2 cellular contexts compared by ENCODE assay signal in the genomic region with DNA sequence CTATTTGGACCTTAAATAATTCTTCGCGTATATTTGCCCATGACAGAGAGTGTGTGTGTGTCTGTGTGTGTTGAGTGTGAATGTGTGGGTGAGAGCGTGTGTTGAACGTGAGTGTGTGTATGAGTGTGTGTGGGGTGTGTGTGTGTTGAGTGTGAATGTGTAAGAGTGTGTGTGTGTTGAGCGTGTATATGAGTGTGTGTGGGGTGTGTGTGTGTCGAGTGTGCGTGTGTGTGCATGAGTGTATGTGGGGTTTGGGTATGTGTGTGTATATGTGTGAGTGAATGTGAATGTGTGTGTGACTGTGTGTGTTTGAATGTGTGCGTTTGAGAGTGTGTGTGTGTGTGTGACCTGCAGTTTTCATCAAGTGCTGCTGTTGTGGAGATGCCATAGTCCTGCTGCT.
TF ChIP-seq lines count a peak whose summit lies in the region.

No MANE protein-coding gene starts in this region.

TF ChIP-seq in HEK293, 187 proteins besides CTCF, POLR2A, EP300 and RAD21 (continued from another document):
- TF ChIP-seq ZNF350 (tag by site-specific recombination; IDR thresholded peaks at IDR 0.05) (no peak), ZNF521 (tag by site-specific recombination; IDR thresholded peaks at IDR 0.05) (0 out of 2 replicates have a peak, but pooled peaks have one; percentile 32), BCL11A (tag by site-specific recombination; IDR thresholded peaks at IDR 0.05; ENCODE audit: low read depth) (no peak), ZFP37 (tag by site-specific recombination; IDR thresholded peaks at IDR 0.05) (no peak), ZBTB49 (tag by site-specific recombination; IDR thresholded peaks at IDR 0.05; ENCODE audit: low read depth) (no peak), YY2 (tag by site-specific recombination; IDR thresholded peaks at IDR 0.05) (0 out of 2 replicates have a peak, but pooled peaks have one; percentile 15), HOXA7 (CRISPR knock-in tag; IDR thresholded peaks at IDR 0.05; ENCODE audit: borderline replicate concordance) (no peak), ZFHX2 (tag by site-specific recombination; conservative IDR thresholded peaks at IDR 0.05) (no peak), ZNF654 (tag by site-specific recombination; IDR thresholded peaks at IDR 0.05; ENCODE audit: low read depth) (no peak), ZNF571 (tag by site-specific recombination; IDR thresholded peaks at IDR 0.05) (no peak), ZNF473 (tag by site-specific recombination; IDR thresholded peaks at IDR 0.05) (0 out of 2 replicates have a peak, but pooled peaks have one; percentile 52), ZNF114 (tag by site-specific recombination; IDR thresholded peaks at IDR 0.05) (0 out of 2 replicates have a peak, but pooled peaks have one; percentile 40), ZNF248 (tag by site-specific recombination; IDR thresholded peaks at IDR 0.05) (no peak)
- TF ChIP-seq, protein P1, sequence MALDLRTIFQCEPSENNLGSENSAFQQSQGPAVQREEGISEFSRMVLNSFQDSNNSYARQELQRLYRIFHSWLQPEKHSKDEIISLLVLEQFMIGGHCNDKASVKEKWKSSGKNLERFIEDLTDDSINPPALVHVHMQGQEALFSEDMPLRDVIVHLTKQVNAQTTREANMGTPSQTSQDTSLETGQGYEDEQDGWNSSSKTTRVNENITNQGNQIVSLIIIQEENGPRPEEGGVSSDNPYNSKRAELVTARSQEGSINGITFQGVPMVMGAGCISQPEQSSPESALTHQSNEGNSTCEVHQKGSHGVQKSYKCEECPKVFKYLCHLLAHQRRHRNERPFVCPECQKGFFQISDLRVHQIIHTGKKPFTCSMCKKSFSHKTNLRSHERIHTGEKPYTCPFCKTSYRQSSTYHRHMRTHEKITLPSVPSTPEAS (tag by site-specific recombination; IDR thresholded peaks at IDR 0.05) = peak; percentile 92
- TF ChIP-seq, protein P2, sequence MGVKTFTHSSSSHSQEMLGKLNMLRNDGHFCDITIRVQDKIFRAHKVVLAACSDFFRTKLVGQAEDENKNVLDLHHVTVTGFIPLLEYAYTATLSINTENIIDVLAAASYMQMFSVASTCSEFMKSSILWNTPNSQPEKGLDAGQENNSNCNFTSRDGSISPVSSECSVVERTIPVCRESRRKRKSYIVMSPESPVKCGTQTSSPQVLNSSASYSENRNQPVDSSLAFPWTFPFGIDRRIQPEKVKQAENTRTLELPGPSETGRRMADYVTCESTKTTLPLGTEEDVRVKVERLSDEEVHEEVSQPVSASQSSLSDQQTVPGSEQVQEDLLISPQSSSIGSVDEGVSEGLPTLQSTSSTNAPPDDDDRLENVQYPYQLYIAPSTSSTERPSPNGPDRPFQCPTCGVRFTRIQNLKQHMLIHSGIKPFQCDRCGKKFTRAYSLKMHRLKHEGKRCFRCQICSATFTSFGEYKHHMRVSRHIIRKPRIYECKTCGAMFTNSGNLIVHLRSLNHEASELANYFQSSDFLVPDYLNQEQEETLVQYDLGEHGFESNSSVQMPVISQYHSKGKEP (tag by site-specific recombination; IDR thresholded peaks at IDR 0.05) = no peak

TF ChIP-seq in GM12878, 131 proteins besides CTCF, POLR2A, EP300 and RAD21:
- TF ChIP-seq PBX3 (IDR thresholded peaks at IDR 0.05; ENCODE audit: insufficient replicate concordance, low read depth, low read length) (peak; percentile 48), BCL3 (IDR thresholded peaks at IDR 0.05; ENCODE audit: borderline replicate concordance, insufficient read depth, low read depth, low read length, poor library complexity, severe bottlenecking) (peak; percentile 93)
- TF ChIP-seq, protein P3, sequence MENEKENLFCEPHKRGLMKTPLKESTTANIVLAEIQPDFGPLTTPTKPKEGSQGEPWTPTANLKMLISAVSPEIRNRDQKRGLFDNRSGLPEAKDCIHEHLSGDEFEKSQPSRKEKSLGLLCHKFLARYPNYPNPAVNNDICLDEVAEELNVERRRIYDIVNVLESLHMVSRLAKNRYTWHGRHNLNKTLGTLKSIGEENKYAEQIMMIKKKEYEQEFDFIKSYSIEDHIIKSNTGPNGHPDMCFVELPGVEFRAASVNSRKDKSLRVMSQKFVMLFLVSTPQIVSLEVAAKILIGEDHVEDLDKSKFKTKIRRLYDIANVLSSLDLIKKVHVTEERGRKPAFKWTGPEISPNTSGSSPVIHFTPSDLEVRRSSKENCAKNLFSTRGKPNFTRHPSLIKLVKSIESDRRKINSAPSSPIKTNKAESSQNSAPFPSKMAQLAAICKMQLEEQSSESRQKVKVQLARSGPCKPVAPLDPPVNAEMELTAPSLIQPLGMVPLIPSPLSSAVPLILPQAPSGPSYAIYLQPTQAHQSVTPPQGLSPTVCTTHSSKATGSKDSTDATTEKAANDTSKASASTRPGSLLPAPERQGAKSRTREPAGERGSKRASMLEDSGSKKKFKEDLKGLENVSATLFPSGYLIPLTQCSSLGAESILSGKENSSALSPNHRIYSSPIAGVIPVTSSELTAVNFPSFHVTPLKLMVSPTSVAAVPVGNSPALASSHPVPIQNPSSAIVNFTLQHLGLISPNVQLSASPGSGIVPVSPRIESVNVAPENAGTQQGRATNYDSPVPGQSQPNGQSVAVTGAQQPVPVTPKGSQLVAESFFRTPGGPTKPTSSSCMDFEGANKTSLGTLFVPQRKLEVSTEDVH (IDR thresholded peaks at IDR 0.05; ENCODE audit: low read depth, partially characterized antibody) = no peak
- TF ChIP-seq, protein P4, sequence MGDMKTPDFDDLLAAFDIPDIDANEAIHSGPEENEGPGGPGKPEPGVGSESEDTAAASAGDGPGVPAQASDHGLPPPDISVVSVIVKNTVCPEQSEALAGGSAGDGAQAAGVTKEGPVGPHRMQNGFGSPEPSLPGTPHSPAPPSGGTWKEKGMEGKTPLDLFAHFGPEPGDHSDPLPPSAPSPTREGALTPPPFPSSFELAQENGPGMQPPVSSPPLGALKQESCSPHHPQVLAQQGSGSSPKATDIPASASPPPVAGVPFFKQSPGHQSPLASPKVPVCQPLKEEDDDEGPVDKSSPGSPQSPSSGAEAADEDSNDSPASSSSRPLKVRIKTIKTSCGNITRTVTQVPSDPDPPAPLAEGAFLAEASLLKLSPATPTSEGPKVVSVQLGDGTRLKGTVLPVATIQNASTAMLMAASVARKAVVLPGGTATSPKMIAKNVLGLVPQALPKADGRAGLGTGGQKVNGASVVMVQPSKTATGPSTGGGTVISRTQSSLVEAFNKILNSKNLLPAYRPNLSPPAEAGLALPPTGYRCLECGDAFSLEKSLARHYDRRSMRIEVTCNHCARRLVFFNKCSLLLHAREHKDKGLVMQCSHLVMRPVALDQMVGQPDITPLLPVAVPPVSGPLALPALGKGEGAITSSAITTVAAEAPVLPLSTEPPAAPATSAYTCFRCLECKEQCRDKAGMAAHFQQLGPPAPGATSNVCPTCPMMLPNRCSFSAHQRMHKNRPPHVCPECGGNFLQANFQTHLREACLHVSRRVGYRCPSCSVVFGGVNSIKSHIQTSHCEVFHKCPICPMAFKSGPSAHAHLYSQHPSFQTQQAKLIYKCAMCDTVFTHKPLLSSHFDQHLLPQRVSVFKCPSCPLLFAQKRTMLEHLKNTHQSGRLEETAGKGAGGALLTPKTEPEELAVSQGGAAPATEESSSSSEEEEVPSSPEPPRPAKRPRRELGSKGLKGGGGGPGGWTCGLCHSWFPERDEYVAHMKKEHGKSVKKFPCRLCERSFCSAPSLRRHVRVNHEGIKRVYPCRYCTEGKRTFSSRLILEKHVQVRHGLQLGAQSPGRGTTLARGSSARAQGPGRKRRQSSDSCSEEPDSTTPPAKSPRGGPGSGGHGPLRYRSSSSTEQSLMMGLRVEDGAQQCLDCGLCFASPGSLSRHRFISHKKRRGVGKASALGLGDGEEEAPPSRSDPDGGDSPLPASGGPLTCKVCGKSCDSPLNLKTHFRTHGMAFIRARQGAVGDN (IDR thresholded peaks at IDR 0.05) = no peak
